18 cellular contexts compared by ENCODE assay signal in the genomic region with DNA sequence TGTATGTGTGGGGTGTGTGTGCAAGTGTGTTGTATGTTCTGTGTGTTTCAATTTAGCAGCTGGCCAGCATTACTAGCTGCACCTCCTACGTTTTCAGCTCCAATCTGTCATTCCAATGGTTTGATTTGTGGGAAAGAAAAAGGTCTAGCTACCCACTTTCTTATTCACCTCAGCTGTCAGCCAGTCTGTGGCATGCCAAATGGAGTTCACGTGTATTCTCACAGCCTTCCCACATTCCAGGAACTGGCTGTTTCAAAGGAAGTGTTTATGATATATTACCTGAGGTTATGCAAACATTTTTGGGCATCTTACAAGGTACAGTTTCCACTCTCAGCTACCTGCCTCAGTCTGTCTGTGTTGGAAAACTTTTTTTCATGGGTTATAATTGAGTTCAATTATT.
DNase-seq lines count a peak whose midpoint lies in the region; TF ChIP-seq lines count a peak whose summit lies in the region.
"Had no signal": no experiment of that assay in that cellular context is flagged by ENCODE, and none has a peak within 500 bp of the region (broad histone marks: within the 10 kb centered on the region; RNA-seq: fewer than 3 reads in every experiment).

No MANE protein-coding gene starts in this region.

- H4K8ac ChIP-seq in mesendoderm (ENCODE audit: low read depth, low read length) (no peak overlapping the region), H9 (replicated peaks; ENCODE audit: insufficient read length, low read depth, low read length) (no peak overlapping the region)

- H3K23me2 ChIP-seq in H9 (ENCODE audit: insufficient read length, low read depth, low read length, poor library complexity, severe bottlenecking), result no peaks in the 10 kb centered on the region

- H3K9ac ChIP-seq in mammary epithelial cell (ENCODE audit: insufficient read depth, low read length), result no peak overlapping the region
- H3K9ac ChIP-seq in mesendoderm (ENCODE audit: low read length), result no peak overlapping the region
- H3K9ac ChIP-seq in H9 (ENCODE audit: extremely low read depth, insufficient read length, low read length), result no peak overlapping the region
- H3K9ac ChIP-seq: BLaER1 had no signal

- H3K56ac ChIP-seq in mesendoderm (ENCODE audit: low read length) (peak overlapping the region; percentile 40), H9 (ENCODE audit: insufficient read length, low read depth, low read length) (no peak overlapping the region)

- no peak overlapping the region for H4K5ac ChIP-seq in mesendoderm (ENCODE audit: low read length)
- no peak overlapping the region for H4K5ac ChIP-seq in H9 (ENCODE audit: insufficient read length, low read depth, low read length)

- no peak overlapping the region for H3K27ac Mint-ChIP-seq in MCF 10A (ENCODE audit: low read depth, unreplicated experiment)
- no peak overlapping the region; a peak in 1 of 7 replicates for H3K27ac Mint-ChIP-seq in H9

- no peak for TF ChIP-seq CTCF in MCF 10A (IDR thresholded peaks at IDR 0.05; ENCODE audit: unreplicated experiment)
- TF ChIP-seq CTCF in mammary epithelial cell (conservative IDR thresholded peaks at IDR 0.05 in 1 of 2, IDR thresholded peaks at IDR 0.05 in 1 of 2; ENCODE audit: extremely low read depth in 1 of 2, insufficient read depth in 1 of 2, low read depth in 1 of 2, low read length in 2 of 2), result no peak
- no peak for TF ChIP-seq CTCF in epithelial cell of esophagus (IDR thresholded peaks at IDR 0.05; ENCODE audit: insufficient read depth, low read depth, low read length, missing control alignments)
- no peak for TF ChIP-seq CTCF in H9 (conservative IDR thresholded peaks at IDR 0.05)
- no peak for TF ChIP-seq CTCF in prostate gland (IDR thresholded peaks at IDR 0.05)

- intact Hi-C loops in MCF 10A (cut with micrococcal nuclease), result no loop called here
- intact Hi-C loops in mammary epithelial cell (cut with micrococcal nuclease), result no loop called here
- intact Hi-C loops in prostate gland (cut with DNase I), result no loop called here

- H3K4me1 Mint-ChIP-seq in MCF 10A (ENCODE audit: insufficient read depth, unreplicated experiment) (peaks cover 7% of the 10 kb centered on the region), H9 (peaks cover 34 to 41% of the 10 kb centered on the region in 2 experiments)

- POLR2A ChIA-PET in MCF 10A (lab: Yijun Ruan, JAX), result interaction anchor here (1.0 kb wide), 1 partner anchor 12 kb away, joined by 3 read pairs; no protein-coding TSS in a partner anchor

- H3K4me3 ChIP-seq in mammary epithelial cell (replicated peaks in 1 of 3; ENCODE audit: insufficient read depth in 1 of 3, low read depth in 2 of 3, low read length in 3 of 3) (no peak overlapping the region), epithelial cell of esophagus (ENCODE audit: low read length) (no peak overlapping the region), mesendoderm (ENCODE audit: low read length) (no peak overlapping the region), prostate gland (no peak overlapping the region)
- H3K4me3 ChIP-seq: BLaER1, Peyer's patch had no signal

- H3K4ac ChIP-seq in mesendoderm (ENCODE audit: low read depth, low read length) (no peak overlapping the region), H9 (ENCODE audit: low read depth, low read length) (no peak overlapping the region)

- H3K79me1 ChIP-seq in mesendoderm (ENCODE audit: low read length) (no peaks in the 10 kb centered on the region), H9 (ENCODE audit: insufficient read depth, low read depth, low read length, poor library complexity, severe bottlenecking) (no peaks in the 10 kb centered on the region)

- H2BK15ac ChIP-seq in mesendoderm (replicated peaks; ENCODE audit: low read depth) (no peak overlapping the region), H9 (ENCODE audit: low read depth, low read length) (no peak overlapping the region)

- H3K27ac ChIP-seq in mammary epithelial cell (ENCODE audit: insufficient read depth, low read depth, low read length) (no peak overlapping the region), mesendoderm (ENCODE audit: low read depth, low read length) (no peak overlapping the region), H9 (ENCODE audit: insufficient read length, low read depth, low read length) (no peak overlapping the region), prostate gland (no peak overlapping the region)
- H3K27ac ChIP-seq: BLaER1, Peyer's patch had no signal

- H3K27me3 Mint-ChIP-seq in MCF 10A (ENCODE audit: insufficient read depth, unreplicated experiment) (no peaks in the 10 kb centered on the region), H9 (ENCODE audit: low read depth) (no peaks in the 10 kb centered on the region)

- H3K36me3 ChIP-seq in mammary epithelial cell (ENCODE audit: insufficient read depth, low read length) (no peaks in the 10 kb centered on the region), mesendoderm (ENCODE audit: control insufficient read depth, insufficient read depth, low read length) (no peaks in the 10 kb centered on the region), prostate gland (no peaks in the 10 kb centered on the region)
- H3K36me3 ChIP-seq: BLaER1, Peyer's patch had no signal

- H3K79me2 ChIP-seq in mammary epithelial cell (ENCODE audit: insufficient read depth, low read length), result no peaks in the 10 kb centered on the region
- H3K79me2 ChIP-seq in mesendoderm (ENCODE audit: control insufficient read depth, insufficient read depth, low read length), result no peaks in the 10 kb centered on the region
- no peaks in the 10 kb centered on the region for H3K79me2 ChIP-seq in H9 (ENCODE audit: insufficient read depth, low read length)

- peaks cover 24% of the 10 kb centered on the region for H3K4me1 ChIP-seq in mammary epithelial cell (ENCODE audit: insufficient read depth, low read length)
- peaks cover 16% of the 10 kb centered on the region for H3K4me1 ChIP-seq in mesendoderm (ENCODE audit: control insufficient read depth, low read depth, low read length)
- H3K4me1 ChIP-seq in H9 (ENCODE audit: insufficient read depth, low read length), result peaks cover 6% of the 10 kb centered on the region; the same call in 1 of the 2 replicates
- H3K4me1 ChIP-seq in prostate gland (replicated peaks), result no peaks in the 10 kb centered on the region
- H3K4me1 ChIP-seq: BLaER1, Peyer's patch had no signal

- H3K9me3 ChIP-seq in mammary epithelial cell (replicated peaks; ENCODE audit: insufficient read depth, low read length), result no peaks in the 10 kb centered on the region
- H3K9me3 ChIP-seq in H9 (ENCODE audit: control insufficient read depth, low read depth, low read length), result no peaks in the 10 kb centered on the region
- no peaks in the 10 kb centered on the region for H3K9me3 ChIP-seq in prostate gland
- H3K9me3 ChIP-seq: BLaER1, Peyer's patch had no signal

- dilution Hi-C loops in mammary epithelial cell (cut with HindIII; ENCODE audit: low sequenced_read_pairs), result no loop called here

- H3K18ac ChIP-seq in mesendoderm (ENCODE audit: low read length), result no peak overlapping the region
- no peak overlapping the region for H3K18ac ChIP-seq in H9 (ENCODE audit: insufficient read length, low read depth, low read length)

- H2AFZ ChIP-seq in mammary epithelial cell (ENCODE audit: low read depth, low read length) (no peak overlapping the region), H9 (ENCODE audit: low read length) (no peak overlapping the region)

- H3K23ac ChIP-seq in mesendoderm (ENCODE audit: low read length) (no peak overlapping the region), H9 (ENCODE audit: insufficient read length, low read depth, low read length) (no peak overlapping the region)

- no peak overlapping the region for H4K91ac ChIP-seq in H9 (ENCODE audit: insufficient read length, low read depth, low read length)

- CTCF ChIA-PET in MCF 10A (lab: Yijun Ruan, JAX) (interaction anchor here (0.6 to 4.2 kb wide), 8 partner anchors 22 to 1453 kb away, joined by 3 to 18 read pairs (median 4); no protein-coding TSS in a partner anchor), mammary epithelial cell (lab: Charles Lee; ENCODE audit: low non-redundant PET) (no interaction called here)

- H3K36me3 Mint-ChIP-seq in MCF 10A (ENCODE audit: insufficient read depth, unreplicated experiment), result no peaks in the 10 kb centered on the region
- H3K36me3 Mint-ChIP-seq in H9 (ENCODE audit: insufficient read depth in 1 of 3, low read depth in 3 of 3), result peaks cover 0 to 6% (median 0%) of the 10 kb centered on the region in 3 experiments; a peak in 3 of 7 replicates

- no peak overlapping the region for H2BK20ac ChIP-seq in H9 (ENCODE audit: low read depth, low read length, poor library complexity, severe bottlenecking)

- in situ Hi-C loops in mammary epithelial cell (cut with MboI; ENCODE audit: low sequenced_read_pairs in 2 of 2), result no loop called here

- H3K4me3 Mint-ChIP-seq in MCF 10A (ENCODE audit: unreplicated experiment), result no peak overlapping the region
- H3K4me3 Mint-ChIP-seq in H9, result no peak overlapping the region

- peak overlapping the region; percentile 85 for H2AK5ac ChIP-seq in mesendoderm (ENCODE audit: low read length)
- H2AK5ac ChIP-seq in H9 (ENCODE audit: insufficient read length, low read length), result no peak overlapping the region

- no peak overlapping the region for H3K14ac ChIP-seq in H9 (ENCODE audit: insufficient read depth, low read length)

- no peak for TF ChIP-seq POLR2A in prostate gland (IDR thresholded peaks at IDR 0.05)

- no peaks in the 10 kb centered on the region for H3K9me3 Mint-ChIP-seq in MCF 10A (ENCODE audit: unreplicated experiment)
- peaks cover 7 to 8% of the 10 kb centered on the region in 2 experiments; a peak in 4 of 5 replicates for H3K9me3 Mint-ChIP-seq in H9

- BruUV-seq in MCF 10A (replicated peaks; lab: Mats Ljungman, UMichigan), result no TSS peak
- no TSS peak for BruUV-seq in mammary epithelial cell (replicated peaks; lab: Mats Ljungman, UMichigan)

- peak; percentile 11 for DNase-seq in MCF 10A (ENCODE audit: unreplicated experiment)
- no peak for DNase-seq in mammary epithelial cell
- peak; percentile 23 for DNase-seq in epithelial cell of esophagus (ENCODE audit: low read depth)
- DNase-seq in mesendoderm, result no peak
- no peak for DNase-seq in NK-92 (lab: John Stamatoyannopoulos, UW; ENCODE audit: unreplicated experiment)
- no peak for DNase-seq in C1 segment of cervical spinal cord (lab: John Stamatoyannopoulos, UW)
- no peak for DNase-seq in H9
- DNase-seq in prostate gland (ENCODE audit: low spot score), result no peak
- DNase-seq: 8988T, DMS 273 treated with DMSO at 0.1 percent for 48 hours, GF-D8, NCI-H146, NCI-H2081, NCI-H510A treated with DMSO at 0.1 percent for 48 hours, NCI-H82, Peyer's patch, Right ventricle myocardium superior had no signal

- no peaks in the 10 kb centered on the region for H3K27me3 ChIP-seq in mammary epithelial cell (ENCODE audit: insufficient read depth, low read length)
- no peaks in the 10 kb centered on the region for H3K27me3 ChIP-seq in mesendoderm (ENCODE audit: insufficient read depth, low read length, poor library complexity)
- H3K27me3 ChIP-seq in H9 (ENCODE audit: insufficient read depth, low read length), result no peaks in the 10 kb centered on the region
- H3K27me3 ChIP-seq in prostate gland (replicated peaks; ENCODE audit: insufficient read depth), result no peaks in the 10 kb centered on the region
- H3K27me3 ChIP-seq: BLaER1, Peyer's patch had no signal

- no peak overlapping the region for H3K4me2 ChIP-seq in mammary epithelial cell (ENCODE audit: insufficient read depth, low read depth, low read length)
- no peak overlapping the region for H3K4me2 ChIP-seq in mesendoderm (ENCODE audit: low read length)
- H3K4me2 ChIP-seq in H9 (ENCODE audit: insufficient read depth, insufficient read length, low read length), result no peak overlapping the region
- H3K4me2 ChIP-seq: BLaER1 had no signal

- H2BK12ac ChIP-seq in H9 (ENCODE audit: insufficient read length, low read depth, low read length), result no peak overlapping the region

- H2BK120ac ChIP-seq in mesendoderm (ENCODE audit: low read depth, low read length) (no peak overlapping the region), H9 (ENCODE audit: low read depth, low read length, poor library complexity, severe bottlenecking) (no peak overlapping the region)

- peak overlapping the region; percentile 26 for H2BK5ac ChIP-seq in mesendoderm (ENCODE audit: low read length)
- H2BK5ac ChIP-seq in H9 (ENCODE audit: insufficient read length, low read length), result no peak overlapping the region

- H3T11ph ChIP-seq in H9 (ENCODE audit: low read length), result no peak overlapping the region

- 7% methylated on average over 2 of the region's 2 CpGs for WGBS in mammary epithelial cell (ENCODE audit: low coverage, missing lambda C conversion rate)
- no CpG with 5 or more reads among the region's 2 CpGs for WGBS in mesendoderm (ENCODE audit: extremely low coverage, insufficient coverage, low lambda C conversion rate)
- no CpG with 5 or more reads among the region's 2 CpGs for WGBS in H9 (ENCODE audit: extremely low coverage, insufficient read length, low lambda C conversion rate)
- 9% methylated on average over 2 of the region's 2 CpGs for WGBS in prostate gland

- H4K20me1 ChIP-seq in mammary epithelial cell (ENCODE audit: insufficient read depth, low read length) (no peaks in the 10 kb centered on the region), H9 (ENCODE audit: control insufficient read depth, insufficient read depth, insufficient read length) (no peaks in the 10 kb centered on the region)
- H4K20me1 ChIP-seq: BLaER1 had no signal

Comparison
In these comparisons a context has a peak if more than half of its experiments do, and no peak if none do; other contexts are left out.
1. DNase-seq: peak in MCF 10A (single experiment) and epithelial cell of esophagus (single experiment); none in mammary epithelial cell (single experiment), mesendoderm (single experiment), NK-92 (single experiment), C1 segment of cervical spinal cord (0 of 14), H9 (single experiment) and prostate gland (single experiment).